In the genomic region with DNA sequence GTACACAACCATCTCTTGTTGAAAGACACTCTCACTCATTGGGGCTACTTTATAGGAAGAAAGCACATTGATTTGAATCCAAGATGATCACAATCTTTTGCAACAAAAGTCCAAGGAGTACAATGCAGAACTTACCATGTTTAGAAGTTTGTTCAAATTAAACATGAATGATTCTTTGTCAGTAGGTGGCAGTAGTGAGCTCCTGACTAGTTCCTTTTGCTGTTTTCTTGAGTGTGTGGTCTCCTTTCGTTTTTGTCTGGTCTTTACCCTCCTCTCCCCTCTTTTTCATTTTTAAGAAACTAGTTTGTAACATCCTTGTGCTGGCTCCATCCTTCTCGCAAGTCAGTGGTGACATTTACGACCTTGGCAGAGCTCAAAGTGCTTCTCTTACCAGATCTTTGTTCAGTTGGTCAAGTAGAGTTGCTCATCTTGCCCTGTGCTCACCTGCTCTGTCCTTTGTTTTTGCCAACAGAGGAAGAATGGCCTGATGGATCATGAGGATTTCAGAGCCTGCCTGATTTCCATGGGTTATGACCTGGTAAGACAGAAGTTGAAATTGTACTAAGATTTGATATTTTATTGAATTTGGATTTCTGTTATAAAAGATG, we compare ENCODE assay signal across 8 cellular contexts. TPM values are rescaled to one million over a fixed set of nuclear protein-coding genes. Genes with fewer than 3 reads are reported as not detected.
DNase-seq lines count a peak whose midpoint lies in the region; ATAC-seq and TF ChIP-seq lines count a peak whose summit lies in the region.

No MANE protein-coding gene starts in this region.

- H3K27me3 Mint-ChIP-seq in activated naive CD8-positive, alpha-beta T cell treated with anti-CD3 and anti-CD28 coated beads, Interleukin-2, amount 10 ng/mL, durations not matched to agents 7 days and 5 days, result no peaks in the 10 kb centered on the region
- no peaks in the 10 kb centered on the region for H3K27me3 Mint-ChIP-seq in activated naive CD8-positive, alpha-beta T cell treated with anti-CD3 and anti-CD28 coated beads for 36 hours
- H3K27me3 Mint-ChIP-seq in neural crest cell (ENCODE audit: low read depth), result no peaks in the 10 kb centered on the region

- no peak for TF ChIP-seq POLR2A in Peyer's patch (IDR thresholded peaks at IDR 0.05)

- H3K4me1 ChIP-seq in Peyer's patch, result no peaks in the 10 kb centered on the region

- no peak overlapping the region for H3K27ac ChIP-seq in Peyer's patch

- ATAC-seq in activated naive CD8-positive, alpha-beta T cell treated with anti-CD3 and anti-CD28 coated beads, Interleukin-2, amount 10 ng/mL, durations not matched to agents 7 days and 5 days (ENCODE audit: low read depth), result no peak
- ATAC-seq in HG02759 (IDR thresholded peaks at IDR 0.05; ENCODE audit: unreplicated experiment) (peak; percentile 71), HG03469 (IDR thresholded peaks at IDR 0.05; ENCODE audit: unreplicated experiment) (no peak), GM19397 (IDR thresholded peaks at IDR 0.05; ENCODE audit: unreplicated experiment) (no peak)

- no peaks in the 10 kb centered on the region for H3K9me3 Mint-ChIP-seq in activated naive CD8-positive, alpha-beta T cell treated with anti-CD3 and anti-CD28 coated beads, Interleukin-2, amount 10 ng/mL, durations not matched to agents 7 days and 5 days
- no peaks in the 10 kb centered on the region for H3K9me3 Mint-ChIP-seq in activated naive CD8-positive, alpha-beta T cell treated with anti-CD3 and anti-CD28 coated beads for 36 hours
- no peaks in the 10 kb centered on the region for H3K9me3 Mint-ChIP-seq in neural crest cell

- peak overlapping the region; percentile 35 for H3K4me3 Mint-ChIP-seq in activated naive CD8-positive, alpha-beta T cell treated with anti-CD3 and anti-CD28 coated beads, Interleukin-2, amount 10 ng/mL, durations not matched to agents 7 days and 5 days
- H3K4me3 Mint-ChIP-seq in activated naive CD8-positive, alpha-beta T cell treated with anti-CD3 and anti-CD28 coated beads for 36 hours, result no peak overlapping the region
- H3K4me3 Mint-ChIP-seq in neural crest cell, result no peak overlapping the region

- no peaks in the 10 kb centered on the region for H3K27me3 ChIP-seq in Peyer's patch

- POLR2A ChIA-PET in activated naive CD8-positive, alpha-beta T cell treated with anti-CD3 and anti-CD28 coated beads, Interleukin-2, amount 10 ng/mL, durations not matched to agents 7 days and 5 days (lab: Charles Lee), result interaction anchor here (1.2 to 1.3 kb wide), 2 partner anchors 36 to 155 kb away, joined by 3 to 4 read pairs; a partner anchor contains a TSS

- no peak overlapping the region for H3K27ac Mint-ChIP-seq in activated naive CD8-positive, alpha-beta T cell treated with anti-CD3 and anti-CD28 coated beads, Interleukin-2, amount 10 ng/mL, durations not matched to agents 7 days and 5 days
- no peak overlapping the region for H3K27ac Mint-ChIP-seq in activated naive CD8-positive, alpha-beta T cell treated with anti-CD3 and anti-CD28 coated beads for 36 hours
- no peak overlapping the region for H3K27ac Mint-ChIP-seq in neural crest cell (ENCODE audit: unreplicated experiment)

- H3K4me1 Mint-ChIP-seq in activated naive CD8-positive, alpha-beta T cell treated with anti-CD3 and anti-CD28 coated beads, Interleukin-2, amount 10 ng/mL, durations not matched to agents 7 days and 5 days, result peaks cover 6% of the 10 kb centered on the region
- H3K4me1 Mint-ChIP-seq in activated naive CD8-positive, alpha-beta T cell treated with anti-CD3 and anti-CD28 coated beads for 36 hours, result peaks cover 4% of the 10 kb centered on the region
- H3K4me1 Mint-ChIP-seq in neural crest cell, result no peaks in the 10 kb centered on the region

- H3K4me3 ChIP-seq in Peyer's patch, result no peak overlapping the region
- H3K4me3 ChIP-seq in epithelial cell of esophagus (ENCODE audit: low read length), result no peak overlapping the region

- TF ChIP-seq CTCF in Peyer's patch (IDR thresholded peaks at IDR 0.05), result peak in 5 of 6 experiments; percentile 6 to 72 (median 69)
- peak; percentile 73 for TF ChIP-seq CTCF in epithelial cell of esophagus (IDR thresholded peaks at IDR 0.05; ENCODE audit: insufficient read depth, low read depth, low read length, missing control alignments)
- peak; percentile 76 for TF ChIP-seq CTCF in neural crest cell (conservative IDR thresholded peaks at IDR 0.05)

- no peaks in the 10 kb centered on the region for H3K36me3 Mint-ChIP-seq in activated naive CD8-positive, alpha-beta T cell treated with anti-CD3 and anti-CD28 coated beads, Interleukin-2, amount 10 ng/mL, durations not matched to agents 7 days and 5 days
- H3K36me3 Mint-ChIP-seq in activated naive CD8-positive, alpha-beta T cell treated with anti-CD3 and anti-CD28 coated beads for 36 hours, result no peaks in the 10 kb centered on the region
- H3K36me3 Mint-ChIP-seq in neural crest cell (ENCODE audit: low read depth), result no peaks in the 10 kb centered on the region

- no peaks in the 10 kb centered on the region for H3K9me3 ChIP-seq in Peyer's patch

- DNase-seq in activated naive CD8-positive, alpha-beta T cell treated with anti-CD3 and anti-CD28 coated beads, Interleukin-2, amount 10 ng/mL, durations not matched to agents 7 days and 5 days, result no peak
- DNase-seq in activated naive CD8-positive, alpha-beta T cell treated with anti-CD3 and anti-CD28 coated beads for 36 hours, result no peak
- DNase-seq in Peyer's patch (no peak), epithelial cell of esophagus (ENCODE audit: low read depth) (peak; percentile 49), neural crest cell (ENCODE audit: low read depth, low spot score) (peak; percentile 6)

- H3K36me3 ChIP-seq in Peyer's patch, result no peaks in the 10 kb centered on the region

RNA-seq across cellular contexts. Expression of a gene that starts 35.7 kb away (rescaled TPM):
- 10 to 100 TPM; 61.0 to 62.7 TPM for total RNA-seq in activated naive CD8-positive, alpha-beta T cell treated with anti-CD3 and anti-CD28 coated beads, Interleukin-2, amount 10 ng/mL, durations not matched to agents 7 days and 5 days
- total RNA-seq in activated naive CD8-positive, alpha-beta T cell treated with anti-CD3 and anti-CD28 coated beads for 36 hours, result 10 to 100 TPM; 60.2 to 62.8 TPM
- total RNA-seq in Peyer's patch (10 to 100 TPM in 3 of 4 donors, 1 to 10 TPM in 1; 9.6 to 33.0 (median 24.8) TPM), neural crest cell (41.4 and 42.9 TPM in 2 replicates)

Comparison
In these comparisons a context has a peak if more than half of its experiments do, and no peak if none do; other contexts are left out.
1. DNase-seq: peak in epithelial cell of esophagus (single experiment) and neural crest cell (single experiment); none in activated naive CD8-positive, alpha-beta T cell treated with anti-CD3 and anti-CD28 coated beads, Interleukin-2, amount 10 ng/mL, durations not matched to agents 7 days and 5 days (single experiment), activated naive CD8-positive, alpha-beta T cell treated with anti-CD3 and anti-CD28 coated beads for 36 hours (single experiment) and Peyer's patch (0 of 3).
2. Peak in every context shown above with its lines, with median percentiles within 50 percentile points of each other: CTCF ChIP-seq.